ENCODE assay signal across 10 cellular contexts in the genomic region with DNA sequence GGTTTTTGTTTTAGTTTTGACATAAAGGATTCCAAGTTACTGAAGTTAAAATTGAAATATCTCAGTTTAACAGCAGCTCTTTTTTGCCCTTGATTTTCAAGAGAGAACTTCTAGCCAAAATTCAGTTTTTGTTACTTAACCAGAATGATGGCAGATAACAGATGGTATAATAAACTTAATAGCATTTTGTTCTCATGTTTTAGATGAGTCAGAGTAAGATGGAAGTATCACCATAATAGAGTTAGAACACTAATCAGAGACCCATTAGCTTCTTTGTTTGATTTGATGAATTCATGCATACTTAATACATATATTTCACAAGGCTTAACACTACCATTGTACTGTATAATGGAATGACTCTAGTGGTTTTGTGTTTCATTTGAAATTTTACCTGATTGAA.
"Had no signal": no experiment of that assay in that cellular context is flagged by ENCODE, and none has a peak within 500 bp of the region (broad histone marks: within the 10 kb centered on the region; RNA-seq: fewer than 3 reads in every experiment).

No MANE protein-coding gene starts in this region.

- H3K27ac ChIP-seq: HL-60 had no signal

- H3K4me2 ChIP-seq: GM23338 had no signal

- FAIRE-seq: H1, H54, HepG2, K562 had no signal

- H2AFZ ChIP-seq: GM23338 had no signal

- DNase-seq: H9, HFFc6, KG1 had no signal

- ATAC-seq: GM23338, HCT116, HepG2, K562 had no signal

- H3K4me3 ChIP-seq: GM23338, K562 had no signal
